8 cellular contexts compared by ENCODE assay signal in the genomic region with DNA sequence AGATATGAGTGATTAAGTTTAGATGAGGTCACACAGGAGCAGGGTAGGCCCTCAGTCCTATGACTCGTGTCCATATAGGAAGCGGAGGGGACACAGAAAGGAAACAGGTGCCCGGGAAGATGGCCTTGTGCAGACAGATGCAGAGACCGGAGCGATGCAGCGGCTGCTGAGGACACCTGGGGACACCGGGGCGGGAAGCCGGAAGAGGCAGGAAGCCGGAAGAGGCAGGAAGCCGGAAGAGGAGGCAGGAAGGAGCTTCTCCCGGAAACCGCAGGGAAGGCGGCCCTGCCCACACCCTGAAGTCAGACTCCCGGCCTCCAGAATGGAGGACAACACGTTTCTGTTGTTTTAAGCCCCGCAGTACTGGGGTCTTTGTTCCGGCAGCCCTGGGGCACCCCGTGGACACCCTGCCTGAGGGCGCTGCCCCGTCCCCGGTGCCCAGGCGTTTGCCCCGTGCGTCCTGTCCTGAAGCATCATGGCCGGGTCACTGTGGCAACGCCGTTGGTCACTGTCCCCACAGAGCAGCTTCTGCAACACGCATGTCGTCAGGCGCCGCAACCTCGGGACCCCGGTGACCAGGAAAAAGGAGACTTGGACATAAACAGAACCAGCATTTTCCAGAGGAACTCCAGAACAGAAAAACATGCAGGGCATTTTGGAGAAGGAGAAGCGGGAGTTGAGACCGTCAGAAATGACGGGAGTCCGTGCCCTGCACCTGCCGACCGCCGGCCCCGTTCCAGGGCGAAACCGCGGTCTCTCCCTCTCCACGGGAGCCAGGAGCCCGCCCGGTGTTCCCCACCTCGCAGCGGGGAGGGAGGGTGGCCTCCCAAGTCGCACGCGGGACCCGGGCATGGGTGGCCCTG.
DNase-seq lines count a peak whose midpoint lies in the region; ATAC-seq and TF ChIP-seq lines count a peak whose summit lies in the region.

No MANE protein-coding gene starts in this region.

- H3K4me2 ChIP-seq in OCI-LY1 (ENCODE audit: low read length) (peak overlapping the region; percentile 33), mammary epithelial cell (ENCODE audit: insufficient read depth, low read depth, low read length) (peak overlapping the region; percentile 21)

- H4K20me1 ChIP-seq in OCI-LY1 (ENCODE audit: insufficient read depth, low read length) (no peaks in the 10 kb centered on the region), mammary epithelial cell (ENCODE audit: insufficient read depth, low read length) (no peaks in the 10 kb centered on the region)

- intact Hi-C loops in mammary epithelial cell (cut with micrococcal nuclease) = no loop called here

- H3K36me3 ChIP-seq in OCI-LY1 (ENCODE audit: insufficient read depth, low read length) (no peaks in the 10 kb centered on the region), mammary epithelial cell (ENCODE audit: insufficient read depth, low read length) (no peaks in the 10 kb centered on the region), rectal smooth muscle tissue (ENCODE audit: control insufficient read depth, insufficient read depth, low read length) (no peaks in the 10 kb centered on the region)

- dilution Hi-C loops in mammary epithelial cell (cut with HindIII; ENCODE audit: low sequenced_read_pairs) = no loop called here

- WGBS in mammary epithelial cell (ENCODE audit: low coverage, missing lambda C conversion rate) = 60% methylated on average over 31 of the region's 54 CpGs

- H3K4me3 ChIP-seq in OCI-LY1 (ENCODE audit: low read depth, low read length, poor library complexity, severe bottlenecking) (peak overlapping the region; percentile 28), mammary epithelial cell (replicated peaks in 1 of 3; ENCODE audit: insufficient read depth in 1 of 3, low read depth in 2 of 3, low read length in 3 of 3) (no peak overlapping the region), rectal smooth muscle tissue (ENCODE audit: low read length) (peak overlapping the region; percentile 18)

- H3K9me2 ChIP-seq in OCI-LY1 (ENCODE audit: low read depth, low read length) = no peaks in the 10 kb centered on the region

- TF ChIP-seq CTCF in OCI-LY1 (IDR thresholded peaks at IDR 0.05; ENCODE audit: low read length) (no peak), mammary epithelial cell (conservative IDR thresholded peaks at IDR 0.05 in 1 of 2, IDR thresholded peaks at IDR 0.05 in 1 of 2; ENCODE audit: extremely low read depth in 1 of 2, insufficient read depth in 1 of 2, low read depth in 1 of 2, low read length in 2 of 2) (no peak)

- in situ Hi-C loops in mammary epithelial cell (cut with MboI; ENCODE audit: low sequenced_read_pairs in 2 of 2) = no loop called here

- no TSS peak for BruUV-seq in mammary epithelial cell (replicated peaks; lab: Mats Ljungman, UMichigan)

- no peak for ATAC-seq in esophagus mucosa
- ATAC-seq in GM18867 (IDR thresholded peaks at IDR 0.05; ENCODE audit: unreplicated experiment) = no peak

- H3K27ac ChIP-seq in OCI-LY1 (ENCODE audit: low read depth, low read length, poor library complexity, severe bottlenecking) (no peak overlapping the region), mammary epithelial cell (ENCODE audit: insufficient read depth, low read depth, low read length) (no peak overlapping the region), rectal smooth muscle tissue (ENCODE audit: low read depth, low read length) (no peak overlapping the region)

- H3K27me3 ChIP-seq in OCI-LY1 (ENCODE audit: insufficient read depth, low read length) (0 out of 2 replicates have a peak, but pooled peaks cover 6% of the 10 kb centered on the region), mammary epithelial cell (ENCODE audit: insufficient read depth, low read length) (peaks cover 2% of the 10 kb centered on the region), rectal smooth muscle tissue (ENCODE audit: control insufficient read depth, insufficient read depth, low read length) (peaks cover 25% of the 10 kb centered on the region)

- H3K79me2 ChIP-seq in OCI-LY1 (ENCODE audit: insufficient read depth, low read length) = no peaks in the 10 kb centered on the region
- H3K79me2 ChIP-seq in mammary epithelial cell (ENCODE audit: insufficient read depth, low read length) = no peaks in the 10 kb centered on the region

- H2AFZ ChIP-seq in OCI-LY1 (ENCODE audit: low read length) (no peak overlapping the region), mammary epithelial cell (ENCODE audit: low read depth, low read length) (no peak overlapping the region)

- H3K9ac ChIP-seq in OCI-LY1 (ENCODE audit: low read length) (no peak overlapping the region), mammary epithelial cell (ENCODE audit: insufficient read depth, low read length) (no peak overlapping the region), rectal smooth muscle tissue (ENCODE audit: low read length) (no peak overlapping the region)

- H3K9me3 ChIP-seq in OCI-LY1 (ENCODE audit: low read length) (no peaks in the 10 kb centered on the region), mammary epithelial cell (replicated peaks; ENCODE audit: insufficient read depth, low read length) (peaks cover 3% of the 10 kb centered on the region)

- H3K4me1 ChIP-seq in OCI-LY1 (ENCODE audit: insufficient read depth, low read length, severe bottlenecking) = peaks cover 7% of the 10 kb centered on the region
- H3K4me1 ChIP-seq in mammary epithelial cell (ENCODE audit: insufficient read depth, low read length) = no peaks in the 10 kb centered on the region
- H3K4me1 ChIP-seq in rectal smooth muscle tissue (ENCODE audit: control insufficient read depth, insufficient read depth, low read length) = no peaks in the 10 kb centered on the region

- DNase-seq in ELF-1 (ENCODE audit: low read depth, low spot score) (peak; percentile 53), mammary epithelial cell (no peak), activated gamma-delta T cell (lab: John Stamatoyannopoulos, UW) (no peak), DMS114 treated with DMSO at 0.1 percent for 48 hours (lab: John Stamatoyannopoulos, UW; ENCODE audit: unreplicated experiment) (no peak)

- CTCF ChIA-PET in mammary epithelial cell (lab: Charles Lee; ENCODE audit: low non-redundant PET) = no interaction called here

- H3F3A ChIP-seq in OCI-LY1 (ENCODE audit: insufficient read depth, low read length) = no peaks in the 10 kb centered on the region

Comparison
In these comparisons a context has a peak if more than half of its experiments do, and no peak if none do; other contexts are left out.
1. H3K4me3 ChIP-seq: peak in OCI-LY1 (single experiment) and rectal smooth muscle tissue (single experiment); none in mammary epithelial cell (0 of 3).